ENCODE assay signal across 15 cellular contexts in the genomic region with DNA sequence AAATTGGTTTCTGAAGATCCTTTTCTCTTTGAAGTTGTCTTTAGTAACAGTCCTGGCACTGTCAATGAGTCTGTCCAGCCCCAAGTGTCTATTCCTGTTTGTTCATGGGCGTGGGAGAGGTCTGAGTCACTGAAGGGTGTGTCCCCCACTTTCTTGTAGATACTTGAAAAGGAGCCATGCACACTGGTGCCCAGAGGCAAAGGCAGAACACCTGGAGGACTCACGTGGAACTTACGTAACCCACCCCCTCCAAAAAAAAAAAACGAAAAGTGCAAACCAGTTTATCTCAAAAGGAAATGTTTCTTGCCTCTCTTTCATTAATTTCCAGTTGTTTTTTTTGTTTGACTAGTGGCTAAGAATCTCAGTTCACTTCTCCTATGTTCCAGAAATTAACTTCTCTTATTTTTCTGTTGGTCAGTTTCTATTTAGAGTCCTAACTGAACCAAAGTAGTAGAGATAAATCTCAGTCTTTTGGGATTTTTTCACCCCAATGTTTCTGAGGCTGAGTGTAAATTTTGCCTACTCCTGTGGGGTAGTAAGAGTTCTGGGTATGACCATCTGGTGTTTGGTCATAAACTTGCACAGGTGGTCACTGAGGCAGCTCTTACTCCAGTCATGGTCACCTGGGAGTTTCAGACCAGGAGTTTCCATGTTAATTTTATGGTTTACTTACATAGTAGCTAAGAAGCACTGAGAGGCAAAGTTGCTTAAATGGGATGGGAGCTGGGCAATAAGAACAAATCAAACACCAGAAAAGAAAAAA. TPM values are rescaled to one million over a fixed set of nuclear protein-coding genes. Genes with fewer than 3 reads are reported as not detected.
DNase-seq lines count a peak whose midpoint lies in the region; ATAC-seq and TF ChIP-seq lines count a peak whose summit lies in the region.
"Had no signal": no experiment of that assay in that cellular context is flagged by ENCODE, and none has a peak within 500 bp of the region (broad histone marks: within the 10 kb centered on the region; RNA-seq: fewer than 3 reads in every experiment).

No MANE protein-coding gene starts in this region.

- DNase-seq in Caki2 (ENCODE audit: low read depth) (peak; percentile 41), MG63 (peak; percentile 7), cardiac fibroblast (ENCODE audit: low read depth in 2 of 2) (peak; percentile 9 to 14), omental fat pad (ENCODE audit: low spot score) (peak; percentile 32), NK-92 (lab: John Stamatoyannopoulos, UW; ENCODE audit: unreplicated experiment) (no peak), mesenteric fat pad (ENCODE audit: low spot score) (no peak), activated T-cell treated with anti-CD3 and anti-CD28 coated beads for 4 hours (no peak)
- no peak for DNase-seq in activated CD4-positive, alpha-beta T cell treated with anti-CD3 and anti-CD28 coated beads for 4 hours
- DNase-seq: activated CD4-positive, alpha-beta T cell treated with anti-CD3 and anti-CD28 coated beads, Interleukin-2, amount 50 U/mL, for 48 hours; activated effector memory CD4-positive, alpha-beta T cell treated with Interleukin-2 at 50 U/mL for 16 hours; DND-41; endodermal cell; hippocampal formation; KBM-7; NCI-H2171 had no signal

- no peaks in the 10 kb centered on the region for H3K36me3 ChIP-seq in MG63

- H3K9me3 ChIP-seq in MG63 = no peaks in the 10 kb centered on the region

- H3K4me3 ChIP-seq in MG63 (no peak overlapping the region), cardiac fibroblast (replicated peaks in 1 of 2; ENCODE audit: low read depth in 2 of 2, low read length in 2 of 2) (no peak overlapping the region)

- in situ Hi-C loops in Caki2 (cut with HindIII; ENCODE audit: low pct_unique_long_range_greater_than_20kb, low sequenced_read_pairs) = no loop called here

- ATAC-seq in omental fat pad (ENCODE audit: low FRiP score) = peak; percentile 99

- H3K27me3 ChIP-seq in MG63 = no peaks in the 10 kb centered on the region

- TF ChIP-seq CTCF in cardiac fibroblast (IDR thresholded peaks at IDR 0.05; ENCODE audit: low read depth, low read length) (no peak), omental fat pad (IDR thresholded peaks at IDR 0.05) (no peak)

RNA-seq across cellular contexts. Expression of gene DSC3, which starts 54.9 kb away (rescaled TPM):
- total RNA-seq in Caki2 (2014; rRNA removed; shearing (Covaris generic); ENCODE audit: low replicate concordance) = not detected in 2 replicates
- not detected in 2 replicates for total RNA-seq in MG63 (2014; rRNA removed; shearing (Covaris generic); ENCODE audit: low replicate concordance)
- total RNA-seq in omental fat pad (10 to 100 TPM in 3 of 4 donors, under 1 TPM in 1; 0.32 to 60.2 (median 20.9) TPM), mesenteric fat pad (0.22 TPM)

Comparison
In these comparisons a context has a peak if more than half of its experiments do, and no peak if none do; other contexts are left out.
1. DNase-seq: peak in Caki2 (single experiment), MG63 (single experiment), cardiac fibroblast (2 of 2) and omental fat pad (single experiment); none in activated CD4-positive, alpha-beta T cell treated with anti-CD3 and anti-CD28 coated beads for 4 hours (0 of 2), NK-92 (single experiment), mesenteric fat pad (single experiment) and activated T-cell treated with anti-CD3 and anti-CD28 coated beads for 4 hours (single experiment).